ENCODE assay signal across 29 cellular contexts in genomic region chr5:125088522-125089105, GRCh38.
"Had no signal": no experiment of that assay in that cellular context is flagged by ENCODE, and none has a peak within 500 bp of the region (broad histone marks: within the 10 kb centered on the region; RNA-seq: fewer than 3 reads in every experiment).

No MANE protein-coding gene starts in this region.

- ATAC-seq: activated CD8-positive, alpha-beta T cell treated with anti-CD3 and anti-CD28 coated beads for 36 hours; PC-3; Right ventricle myocardium inferior had no signal

- H3K36me3 ChIP-seq: ascending aorta, cardiac muscle cell, Peyer's patch, WERI-Rb-1 had no signal

- DNase-seq: activated CD4-positive, alpha-beta T cell treated with anti-CD3 and anti-CD28 coated beads, Interleukin-2, amount 10 ng/mL, durations not matched to agents 24 days and 14 days; activated CD4-positive, alpha-beta T cell treated with anti-CD3 and anti-CD28 coated beads, Interleukin-2, amount 50 U/mL, for 4 hours; activated CD8-positive, alpha-beta T cell treated with anti-CD3 and anti-CD28 coated beads for 36 hours; activated gamma-delta T cell; activated naive CD4-positive, alpha-beta T cell treated with Interleukin-2 at 50 U/mL for 16 hours; activated naive CD8-positive, alpha-beta T cell treated with anti-CD3 and anti-CD28 coated beads, Interleukin-2, amount 10 ng/mL, durations not matched to agents 7 days and 5 days; activated T-cell treated with anti-CD3 and anti-CD28 coated beads, Interleukin-2, amount 50 U/mL, for 24 hours; amygdala; MM.1S; NCI-H1092; NCI-H1436 treated with DMSO at 0.1 percent for 48 hours; NCI-H1694 treated with DMSO at 0.1 percent for 48 hours; NCI-H2029; NCI-H345; NCI-H524 treated with DMSO at 0.1 percent for 48 hours; NK-92 treated with Interleukin-12 subunit alpha and Interleukin-12 subunit beta, amount 100 ng/mL, for 24 hours; PC-3; Peyer's patch; RPMI8226; SIG-M5; T1000; WERI-Rb-1 had no signal

- H3K27ac ChIP-seq: ascending aorta, cardiac muscle cell, KMS-11, Peyer's patch, SK-N-MC, WERI-Rb-1 had no signal

- H3K9me3 ChIP-seq: ascending aorta, Peyer's patch had no signal

- H3K4me3 Mint-ChIP-seq: activated CD4-positive, alpha-beta T cell treated with anti-CD3 and anti-CD28 coated beads, Interleukin-2, amount 10 ng/mL, durations not matched to agents 24 days and 14 days; activated CD8-positive, alpha-beta T cell treated with anti-CD3 and anti-CD28 coated beads for 36 hours; activated naive CD4-positive, alpha-beta T cell treated with anti-CD3 and anti-CD28 coated beads, Interleukin-2, amount 50 U/mL, for 24 hours; activated naive CD8-positive, alpha-beta T cell treated with anti-CD3 and anti-CD28 coated beads, Interleukin-2, amount 10 ng/mL, durations not matched to agents 7 days and 5 days; activated T-cell treated with anti-CD3 and anti-CD28 coated beads, Interleukin-2, amount 50 U/mL, for 24 hours had no signal

- H3K27me3 Mint-ChIP-seq: activated CD4-positive, alpha-beta T cell treated with anti-CD3 and anti-CD28 coated beads, Interleukin-2, amount 10 ng/mL, durations not matched to agents 24 days and 14 days; activated CD8-positive, alpha-beta T cell treated with anti-CD3 and anti-CD28 coated beads for 36 hours; activated naive CD4-positive, alpha-beta T cell treated with anti-CD3 and anti-CD28 coated beads, Interleukin-2, amount 50 U/mL, for 24 hours; activated naive CD8-positive, alpha-beta T cell treated with anti-CD3 and anti-CD28 coated beads, Interleukin-2, amount 10 ng/mL, durations not matched to agents 7 days and 5 days; activated T-cell treated with anti-CD3 and anti-CD28 coated beads, Interleukin-2, amount 50 U/mL, for 24 hours had no signal

- H3K27me3 ChIP-seq: ascending aorta, cardiac muscle cell, Peyer's patch had no signal

- H3K4me1 ChIP-seq: ascending aorta, Peyer's patch had no signal

- H3K36me3 Mint-ChIP-seq: activated naive CD4-positive, alpha-beta T cell treated with anti-CD3 and anti-CD28 coated beads, Interleukin-2, amount 50 U/mL, for 24 hours; activated naive CD8-positive, alpha-beta T cell treated with anti-CD3 and anti-CD28 coated beads, Interleukin-2, amount 10 ng/mL, durations not matched to agents 7 days and 5 days had no signal

- H3K4me3 ChIP-seq: ascending aorta, cardiac muscle cell, Peyer's patch, SK-N-MC had no signal

- H3K27ac Mint-ChIP-seq: activated CD4-positive, alpha-beta T cell treated with anti-CD3 and anti-CD28 coated beads, Interleukin-2, amount 10 ng/mL, durations not matched to agents 24 days and 14 days; activated CD8-positive, alpha-beta T cell treated with anti-CD3 and anti-CD28 coated beads for 36 hours; activated naive CD4-positive, alpha-beta T cell treated with anti-CD3 and anti-CD28 coated beads, Interleukin-2, amount 50 U/mL, for 24 hours; activated naive CD8-positive, alpha-beta T cell treated with anti-CD3 and anti-CD28 coated beads, Interleukin-2, amount 10 ng/mL, durations not matched to agents 7 days and 5 days; activated T-cell treated with anti-CD3 and anti-CD28 coated beads, Interleukin-2, amount 50 U/mL, for 24 hours; activated T-helper 2 cell treated with anti-CD3 and anti-CD28 coated beads, Interferon-gamma antibody, Interleukin-2, Interleukin-4, amounts not matched to agents 10 μg/mL and 5 μg/mL and 100 μg/mL, durations not matched to agents 14 hours and 24 hours and 36 hours had no signal

- H3K4me1 Mint-ChIP-seq: activated CD4-positive, alpha-beta T cell treated with anti-CD3 and anti-CD28 coated beads, Interleukin-2, amount 10 ng/mL, durations not matched to agents 24 days and 14 days; activated naive CD4-positive, alpha-beta T cell treated with anti-CD3 and anti-CD28 coated beads, Interleukin-2, amount 50 U/mL, for 24 hours; activated naive CD8-positive, alpha-beta T cell treated with anti-CD3 and anti-CD28 coated beads, Interleukin-2, amount 10 ng/mL, durations not matched to agents 7 days and 5 days had no signal
